16 cellular contexts compared by ENCODE assay signal in genomic region chr5:514673-515072, GRCh38. TPM values are rescaled to one million over a fixed set of nuclear protein-coding genes. Genes with fewer than 3 reads are reported as not detected.
DNase-seq lines count a peak whose midpoint lies in the region; ATAC-seq and TF ChIP-seq lines count a peak whose summit lies in the region.
"Had no signal": no experiment of that assay in that cellular context is flagged by ENCODE, and none has a peak within 500 bp of the region (broad histone marks: within the 10 kb centered on the region; RNA-seq: fewer than 3 reads in every experiment).

No MANE protein-coding gene starts in this region.

- H3K4me1 Mint-ChIP-seq in GM23338, result no peaks in the 10 kb centered on the region; the same call in 2 of the 3 replicates

- peaks cover 8% of the 10 kb centered on the region; the same call in 1 of the 2 replicates for H3K9me2 ChIP-seq in GM23338 (ENCODE audit: insufficient read depth)

- in situ Hi-C loops in transverse colon (cut with MboI; ENCODE audit: low pct_ligation_motif_present in 1 of 4, low pct_unique_long_range_greater_than_20kb in 1 of 4, low sequenced_read_pairs in 3 of 4), result no loop called here

- no peak for TF ChIP-seq EP300 in transverse colon (IDR thresholded peaks at IDR 0.05; ENCODE audit: low read depth)

- no peak overlapping the region for H3K4me3 Mint-ChIP-seq in GM23338

- H3K4me1 ChIP-seq in GM23338 (ENCODE audit: insufficient read depth), result no peaks in the 10 kb centered on the region
- peaks cover 35 to 39% of the 10 kb centered on the region in 2 donors for H3K4me1 ChIP-seq in duodenal mucosa (ENCODE audit: control insufficient read depth in 1 of 2, insufficient read depth in 2 of 2, low read length in 2 of 2)
- H3K4me1 ChIP-seq in liver (ENCODE audit: control insufficient read depth in 4 of 4, insufficient read depth in 4 of 4, low read length in 3 of 4), result no peaks in the 10 kb centered on the region
- H3K4me1 ChIP-seq in transverse colon, result peaks cover 0 to 18% (median 10%) of the 10 kb centered on the region in 4 donors
- H3K4me1 ChIP-seq: HAP-1, SJSA1 had no signal

- WGBS in liver, result 53% methylated on average over 8 of the region's 8 CpGs
- 63% methylated on average over 8 of the region's 8 CpGs; no CpG with 5 or more reads in 1 of the 2 donors for WGBS in transverse colon (ENCODE audit: low coverage in 1 of 2), 2 donors

- H3K9me3 ChIP-seq in duodenal mucosa (ENCODE audit: control insufficient read depth in 1 of 2, low read length in 2 of 2) (no peaks in the 10 kb centered on the region), liver (ENCODE audit: control insufficient read depth in 4 of 4, low read length in 3 of 4) (no peaks in the 10 kb centered on the region), transverse colon (no peaks in the 10 kb centered on the region)
- H3K9me3 ChIP-seq: HAP-1, SJSA1 had no signal

- no peaks in the 10 kb centered on the region for H3K79me2 ChIP-seq in GM23338 (replicated peaks; ENCODE audit: insufficient read depth)

- H3K27ac ChIP-seq in GM23338 (ENCODE audit: low read depth), result no peak overlapping the region
- H3K27ac ChIP-seq in duodenal mucosa (ENCODE audit: low read depth, low read length), result peak overlapping the region; percentile 23
- H3K27ac ChIP-seq in liver (ENCODE audit: low read depth in 1 of 2, low read length in 2 of 2), result no peak overlapping the region
- H3K27ac ChIP-seq in transverse colon, result no peak overlapping the region
- H3K27ac ChIP-seq: C4-2B, KMS-11, SJSA1 had no signal

- no peak overlapping the region for H3K27ac Mint-ChIP-seq in GM23338

- H3K36me3 ChIP-seq in GM23338 (ENCODE audit: insufficient read depth), result no peaks in the 10 kb centered on the region
- H3K36me3 ChIP-seq in duodenal mucosa (ENCODE audit: control insufficient read depth in 1 of 2, insufficient read depth in 2 of 2, low read length in 2 of 2), result no peaks in the 10 kb centered on the region
- no peaks in the 10 kb centered on the region for H3K36me3 ChIP-seq in liver (ENCODE audit: control insufficient read depth in 4 of 4, insufficient read depth in 3 of 4, low read depth in 1 of 4, low read length in 3 of 4)
- no peaks in the 10 kb centered on the region for H3K36me3 ChIP-seq in transverse colon
- H3K36me3 ChIP-seq: HAP-1, SJSA1 had no signal

- DNase-seq in GM23338 (ENCODE audit: low spot score), result no peak
- DNase-seq in transverse colon, result peak; percentile 57
- no peak for DNase-seq in NAMALWA (ENCODE audit: low spot score)
- no peak for DNase-seq in OCI-M2 (lab: John Stamatoyannopoulos, UW; ENCODE audit: unreplicated experiment)
- no peak for DNase-seq in activated CD8-positive, alpha-beta memory T cell treated with anti-CD3 and anti-CD28 coated beads, Interleukin-2, amount 50 U/mL, for 48 hours
- DNase-seq: DMS79 treated with DMSO at 0.1 percent for 48 hours, NCI-H1048, NCI-H1436, NCI-H1930, NCI-H526 had no signal

- H3K27me3 ChIP-seq in GM23338 (ENCODE audit: insufficient read depth) (no peaks in the 10 kb centered on the region), duodenal mucosa (ENCODE audit: control insufficient read depth in 1 of 2, insufficient read depth in 2 of 2, low read length in 2 of 2) (no peaks in the 10 kb centered on the region), liver (ENCODE audit: control insufficient read depth in 4 of 4, insufficient read depth in 4 of 4, low read length in 3 of 4) (peaks cover 0 to 6% (median 1%) of the 10 kb centered on the region in 4 donors), transverse colon (peaks cover 16% of the 10 kb centered on the region)

- H3K27me3 Mint-ChIP-seq in GM23338 (ENCODE audit: insufficient read depth, low read depth, poor library complexity), result peaks cover 23% of the 10 kb centered on the region

- H3K4me2 ChIP-seq in GM23338, result no peak overlapping the region
- H3K4me2 ChIP-seq: KMS-11 had no signal

- no peak for TF ChIP-seq RAD21 in liver (IDR thresholded peaks at IDR 0.05)

- H4K20me1 ChIP-seq in GM23338 (replicated peaks; ENCODE audit: insufficient read depth), result no peaks in the 10 kb centered on the region

- no peaks in the 10 kb centered on the region; the same call in 2 of the 3 replicates for H3K36me3 Mint-ChIP-seq in GM23338 (ENCODE audit: low read depth)

- intact Hi-C loops in transverse colon (cut with DNase I; ENCODE audit: low total_unique reads), result no loop called here

- no peaks in the 10 kb centered on the region; the same call in 2 of the 3 replicates for H3K9me3 Mint-ChIP-seq in GM23338

- no peak overlapping the region for H3K4me3 ChIP-seq in GM23338
- no peak overlapping the region for H3K4me3 ChIP-seq in duodenal mucosa (ENCODE audit: low read depth in 1 of 2, low read length in 2 of 2)
- H3K4me3 ChIP-seq in liver (ENCODE audit: low read depth in 1 of 3, low read length in 3 of 3), result no peak overlapping the region
- no peak overlapping the region for H3K4me3 ChIP-seq in transverse colon
- H3K4me3 ChIP-seq: HAP-1, SJSA1 had no signal

- ATAC-seq in GM23338, result peak; percentile 28

- TF ChIP-seq POLR2A in transverse colon (IDR thresholded peaks at IDR 0.05), result no peak

- no peak overlapping the region for H2AFZ ChIP-seq in GM23338

- no peak for TF ChIP-seq CTCF in GM23338 (conservative IDR thresholded peaks at IDR 0.05; ENCODE audit: low read depth in 2 of 2)
- TF ChIP-seq CTCF in liver (IDR thresholded peaks at IDR 0.05; ENCODE audit: low read depth, low read length, missing input control), result no peak
- no peak for TF ChIP-seq CTCF in transverse colon (IDR thresholded peaks at IDR 0.05)

- H3K9ac ChIP-seq in duodenal mucosa (ENCODE audit: low read depth in 1 of 2, low read length in 2 of 2), result peak overlapping the region; percentile 26 to 32
- H3K9ac ChIP-seq in liver (ENCODE audit: low read depth in 1 of 2, low read length in 2 of 2), result no peak overlapping the region
- H3K9ac ChIP-seq: KMS-11 had no signal

- H3F3A ChIP-seq in GM23338 (replicated peaks; ENCODE audit: low read depth), result no peaks in the 10 kb centered on the region

TF ChIP-seq in GM23338, 12 proteins besides CTCF, POLR2A, EP300 and RAD21 (continues in another document):
- no peak for TF ChIP-seq STAT1 (IDR thresholded peaks at IDR 0.05; ENCODE audit: unreplicated experiment)
- no peak for TF ChIP-seq EZH2phosphoT487 (IDR thresholded peaks at IDR 0.05; ENCODE audit: unreplicated experiment)
- no peak for TF ChIP-seq NANOG (IDR thresholded peaks at IDR 0.05; ENCODE audit: borderline replicate concordance)
- no peak for TF ChIP-seq ZNF331 (CRISPR knock-in tag; IDR thresholded peaks at IDR 0.05; ENCODE audit: low read depth)

TF ChIP-seq in liver, 16 proteins besides CTCF, POLR2A, EP300 and RAD21:
- peak; percentile 57 to 60 for TF ChIP-seq HNF4A (conservative IDR thresholded peaks at IDR 0.05)
- no peak for TF ChIP-seq JUND (IDR thresholded peaks at IDR 0.05)

RNA-seq across cellular contexts. Expression of gene SLC9A3, which starts 9.6 kb away (rescaled TPM):
- total RNA-seq in GM23338 (2014; rRNA removed; shearing (Covaris generic)), result 2.2 and 3.1 TPM in 2 replicates
- polyA plus RNA-seq in GM23338 (2016; fragmentation: Nextera tagmentation; extraction: Ambion mirVana) (0.39 and 0.75 TPM in 2 replicates), liver (under 1 TPM; 0.31 to 0.68 TPM)
- total RNA-seq in liver (1 to 10 TPM in 1 of 2 donors, under 1 TPM in 1; 0.65 to 1.0 TPM), transverse colon (100 to 1,000 TPM in 3 of 4 donors, 1 to 10 TPM in 1; 4.8 to 701 (median 183) TPM)

Comparison
In these comparisons a context has a peak if more than half of its experiments do, and no peak if none do; other contexts are left out.
1. H3K9ac ChIP-seq: peak in duodenal mucosa (2 of 2); none in liver (0 of 2).